1 cellular context compared by ENCODE assay signal in the genomic region with DNA sequence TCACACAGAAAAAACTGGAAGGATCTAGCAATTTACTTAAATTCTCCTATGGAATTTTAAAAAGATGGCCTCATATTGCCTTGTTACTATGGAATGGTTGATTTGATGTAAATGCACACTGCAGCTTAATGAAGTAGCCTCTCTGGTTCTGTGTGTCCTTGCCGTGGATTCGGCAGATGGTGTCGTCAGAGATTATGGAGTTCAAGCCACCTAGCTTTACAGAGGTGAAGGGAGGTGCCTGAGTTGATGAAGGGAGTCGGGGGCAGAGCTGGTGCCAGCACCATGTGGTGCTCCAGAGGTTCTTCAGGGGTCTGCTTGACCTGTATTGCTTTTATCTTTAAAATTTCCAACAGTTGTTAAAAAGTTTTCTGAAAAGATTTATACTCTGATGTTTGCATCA.
TF ChIP-seq lines count a peak whose summit lies in the region.

No MANE protein-coding gene starts in this region.

TF ChIP-seq in IMR-90, 13 proteins besides CTCF, POLR2A, EP300 and RAD21 (continued from another document):
- TF ChIP-seq, protein P1, sequence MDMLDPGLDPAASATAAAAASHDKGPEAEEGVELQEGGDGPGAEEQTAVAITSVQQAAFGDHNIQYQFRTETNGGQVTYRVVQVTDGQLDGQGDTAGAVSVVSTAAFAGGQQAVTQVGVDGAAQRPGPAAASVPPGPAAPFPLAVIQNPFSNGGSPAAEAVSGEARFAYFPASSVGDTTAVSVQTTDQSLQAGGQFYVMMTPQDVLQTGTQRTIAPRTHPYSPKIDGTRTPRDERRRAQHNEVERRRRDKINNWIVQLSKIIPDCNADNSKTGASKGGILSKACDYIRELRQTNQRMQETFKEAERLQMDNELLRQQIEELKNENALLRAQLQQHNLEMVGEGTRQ (IDR thresholded peaks at IDR 0.05; ENCODE audit: low read depth, low read length), result no peak
- TF ChIP-seq SMC3 (IDR thresholded peaks at IDR 0.05; ENCODE audit: low read depth, low read length), result no peak
- TF ChIP-seq MAZ (IDR thresholded peaks at IDR 0.05; ENCODE audit: borderline replicate concordance, low read depth, low read length), result no peak
- TF ChIP-seq CEBPB (IDR thresholded peaks at IDR 0.05; ENCODE audit: low read depth, low read length), result no peak
- no peak for TF ChIP-seq FOS (IDR thresholded peaks at IDR 0.05; ENCODE audit: low read depth, low read length)
- TF ChIP-seq MXI1 (IDR thresholded peaks at IDR 0.05; ENCODE audit: borderline replicate concordance, low read depth, low read length), result no peak
- TF ChIP-seq, protein P2, sequence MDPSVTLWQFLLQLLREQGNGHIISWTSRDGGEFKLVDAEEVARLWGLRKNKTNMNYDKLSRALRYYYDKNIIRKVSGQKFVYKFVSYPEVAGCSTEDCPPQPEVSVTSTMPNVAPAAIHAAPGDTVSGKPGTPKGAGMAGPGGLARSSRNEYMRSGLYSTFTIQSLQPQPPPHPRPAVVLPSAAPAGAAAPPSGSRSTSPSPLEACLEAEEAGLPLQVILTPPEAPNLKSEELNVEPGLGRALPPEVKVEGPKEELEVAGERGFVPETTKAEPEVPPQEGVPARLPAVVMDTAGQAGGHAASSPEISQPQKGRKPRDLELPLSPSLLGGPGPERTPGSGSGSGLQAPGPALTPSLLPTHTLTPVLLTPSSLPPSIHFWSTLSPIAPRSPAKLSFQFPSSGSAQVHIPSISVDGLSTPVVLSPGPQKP (IDR thresholded peaks at IDR 0.05; ENCODE audit: borderline replicate concordance, low read depth, low read length), result no peak
- TF ChIP-seq RCOR1 (IDR thresholded peaks at IDR 0.05; ENCODE audit: insufficient replicate concordance, low read length), result no peak
- TF ChIP-seq MAFK (IDR thresholded peaks at IDR 0.05; ENCODE audit: low read depth, low read length), result no peak
- no peak for TF ChIP-seq BHLHE40 (IDR thresholded peaks at IDR 0.05; ENCODE audit: low read depth, low read length)
